14 cellular contexts compared by ENCODE assay signal in genomic region chr7:28688651-28689050, GRCh38.
A peak's percentile ranks its signal among the peaks of the same experiment; 100 is the strongest.
DNase-seq lines count a peak whose midpoint lies in the region; ATAC-seq, FAIRE-seq and TF ChIP-seq lines count a peak whose summit lies in the region.
"Had no signal": no experiment of that assay in that cellular context is flagged by ENCODE, and none has a peak within 500 bp of the region (broad histone marks: within the 10 kb centered on the region; RNA-seq: fewer than 3 reads in every experiment).

No MANE protein-coding gene starts in this region.

- no peak overlapping the region for H2AK5ac ChIP-seq in mesendoderm (ENCODE audit: low read length)

- H3K23ac ChIP-seq in mesendoderm (ENCODE audit: low read length), result no peak overlapping the region

- H3K9ac ChIP-seq in subcutaneous abdominal adipose tissue (ENCODE audit: low read length in 5 of 5), result no peak overlapping the region
- no peak overlapping the region for H3K9ac ChIP-seq in mesendoderm (ENCODE audit: low read length)

- H3K56ac ChIP-seq in mesendoderm (ENCODE audit: low read length), result no peak overlapping the region

- FAIRE-seq in bronchial epithelial cell (lab: Jason Lieb, UNC), result no peak

- WGBS in mesendoderm (ENCODE audit: extremely low coverage, insufficient coverage, low lambda C conversion rate), result no CpG with 5 or more reads among the region's 5 CpGs

- H4K8ac ChIP-seq in mesendoderm (ENCODE audit: low read depth, low read length), result no peak overlapping the region

- H3K9me3 ChIP-seq in left ventricle myocardium inferior (replicated peaks) (no peaks in the 10 kb centered on the region), subcutaneous abdominal adipose tissue (ENCODE audit: control insufficient read depth in 5 of 5, low read length in 5 of 5) (no peaks in the 10 kb centered on the region)
- H3K9me3 ChIP-seq: HAP-1 had no signal

- H2BK120ac ChIP-seq in mesendoderm (ENCODE audit: low read depth, low read length), result no peak overlapping the region

- H2BK15ac ChIP-seq in mesendoderm (replicated peaks; ENCODE audit: low read depth), result no peak overlapping the region

- no peak overlapping the region for H4K5ac ChIP-seq in mesendoderm (ENCODE audit: low read length)

- peak; percentile 67 for DNase-seq in M059J (ENCODE audit: low read depth)
- peak; percentile 51 for DNase-seq in bronchial epithelial cell (ENCODE audit: low read depth)
- DNase-seq in left ventricle myocardium inferior, result no peak
- DNase-seq in SW 1271 (lab: John Stamatoyannopoulos, UW), result no peak
- DNase-seq in mesendoderm, result no peak
- DNase-seq: activated CD4-positive, alpha-beta T cell treated with anti-CD3 and anti-CD28 coated beads, Interleukin-2, amount 50 U/mL, for 4 hours; Calu3; natural killer cell; NCI-H1694; T-helper 2 cell had no signal

- no peak overlapping the region for H3K18ac ChIP-seq in mesendoderm (ENCODE audit: low read length)

- no peaks in the 10 kb centered on the region for H3K79me1 ChIP-seq in mesendoderm (ENCODE audit: low read length)

- H2BK5ac ChIP-seq in mesendoderm (ENCODE audit: low read length), result no peak overlapping the region

- H3K27me3 ChIP-seq in bronchial epithelial cell (ENCODE audit: control insufficient read depth, insufficient read depth, low read length) (no peaks in the 10 kb centered on the region), left ventricle myocardium inferior (ENCODE audit: low read depth) (no peaks in the 10 kb centered on the region), subcutaneous abdominal adipose tissue (ENCODE audit: control insufficient read depth in 5 of 5, insufficient read depth in 4 of 5, low read length in 5 of 5) (peaks cover 2 to 6% (median 4%) of the 10 kb centered on the region in 5 donors), mesendoderm (ENCODE audit: insufficient read depth, low read length, poor library complexity) (no peaks in the 10 kb centered on the region)

- H3K79me2 ChIP-seq in mesendoderm (ENCODE audit: control insufficient read depth, insufficient read depth, low read length), result peaks cover 1% of the 10 kb centered on the region

- H3K36me3 ChIP-seq in bronchial epithelial cell (ENCODE audit: control insufficient read depth, insufficient read depth, low read length) (no peaks in the 10 kb centered on the region), left ventricle myocardium inferior (no peaks in the 10 kb centered on the region), subcutaneous abdominal adipose tissue (ENCODE audit: control insufficient read depth in 5 of 5, insufficient read depth in 5 of 5, low read length in 5 of 5) (peaks cover 0 to 7% (median 0%) of the 10 kb centered on the region in 5 donors), mesendoderm (ENCODE audit: control insufficient read depth, insufficient read depth, low read length) (no peaks in the 10 kb centered on the region)
- H3K36me3 ChIP-seq: HAP-1 had no signal

- H3K4me1 ChIP-seq in left ventricle myocardium inferior (peaks cover 67% of the 10 kb centered on the region), subcutaneous abdominal adipose tissue (ENCODE audit: control insufficient read depth in 5 of 5, insufficient read depth in 5 of 5, low read length in 5 of 5) (peaks cover 3 to 44% (median 39%) of the 10 kb centered on the region in 5 donors), mesendoderm (ENCODE audit: control insufficient read depth, low read depth, low read length) (no peaks in the 10 kb centered on the region)

- H3K27ac ChIP-seq in left ventricle myocardium inferior (replicated peaks) (peak overlapping the region; percentile 87), subcutaneous abdominal adipose tissue (ENCODE audit: low read depth, low read length) (no peak overlapping the region), mesendoderm (ENCODE audit: low read depth, low read length) (no peak overlapping the region)

- TF ChIP-seq CTCF in bronchial epithelial cell (IDR thresholded peaks at IDR 0.05; ENCODE audit: insufficient read depth, low read length, severe bottlenecking), result no peak
- no peak for TF ChIP-seq CTCF in left ventricle myocardium inferior (IDR thresholded peaks at IDR 0.05; ENCODE audit: borderline replicate concordance)

- no peak overlapping the region for H3K4me2 ChIP-seq in mesendoderm (ENCODE audit: low read length)

- intact Hi-C loops in left ventricle myocardium inferior (cut with micrococcal nuclease), result no loop called here

- no peak overlapping the region for H3K4ac ChIP-seq in mesendoderm (ENCODE audit: low read depth, low read length)

- no peak for ATAC-seq in HG02981 (IDR thresholded peaks at IDR 0.05; ENCODE audit: unreplicated experiment)
- ATAC-seq: natural killer cell; stimulated activated effector memory CD8-positive, alpha-beta T cell treated with anti-CD3 and anti-CD28 coated beads, Interleukin-12 subunit alpha, Interleukin-12 subunit beta, amount 100 ng/mL, for 72 hours had no signal

- H3K4me3 ChIP-seq in bronchial epithelial cell (ENCODE audit: low read depth, low read length) (no peak overlapping the region), left ventricle myocardium inferior (peak overlapping the region; percentile 68), subcutaneous abdominal adipose tissue (ENCODE audit: low read depth in 1 of 5, low read length in 5 of 5) (peak overlapping the region in 4 of 5 donors; percentile 49 to 84 (median 73)), mesendoderm (ENCODE audit: low read length) (no peak overlapping the region)
- H3K4me3 ChIP-seq: HAP-1 had no signal

Comparison
In these comparisons a context has a peak if more than half of its experiments do, and no peak if none do; other contexts are left out.
1. DNase-seq: peak in M059J (single experiment) and bronchial epithelial cell (single experiment); none in left ventricle myocardium inferior (single experiment), SW 1271 (0 of 2) and mesendoderm (single experiment).
2. H3K4me3 ChIP-seq: peak in left ventricle myocardium inferior (single experiment) and subcutaneous abdominal adipose tissue (4 of 5); none in bronchial epithelial cell (single experiment) and mesendoderm (single experiment).